Comparison of ENCODE assay signal across 8 cellular contexts in genomic region chr12:124992874-124993567, GRCh38. TPM values are rescaled to one million over a fixed set of nuclear protein-coding genes. Genes with fewer than 3 reads are reported as not detected.
DNase-seq lines count a peak whose midpoint lies in the region; FAIRE-seq and TF ChIP-seq lines count a peak whose summit lies in the region.

No MANE protein-coding gene starts in this region.

- FAIRE-seq in astrocyte (lab: Jason Lieb, UNC) (no peak), frontal cortex (lab: Jason Lieb, UNC) (no peak)

- H3K4me1 ChIP-seq in astrocyte (ENCODE audit: insufficient read depth, low read length) = peaks cover 12% of the 10 kb centered on the region

- no peaks in the 10 kb centered on the region for H3K27me3 ChIP-seq in astrocyte (ENCODE audit: insufficient read depth, low read length)

- H3K4me1 Mint-ChIP-seq in HFFc6 (ENCODE audit: low read depth) = peaks cover 28% of the 10 kb centered on the region
- H3K4me1 Mint-ChIP-seq in astrocyte (ENCODE audit: low read depth, unreplicated experiment) = peaks cover 9% of the 10 kb centered on the region

- H3K4me3 ChIP-seq in astrocyte (ENCODE audit: insufficient read depth, low read depth, low read length) = peak overlapping the region; percentile 54

- peak; percentile 12; the same call in 1 of the 2 replicates for TF ChIP-seq CTCF in HFFc6 (IDR thresholded peaks at IDR 0.05)
- TF ChIP-seq CTCF in astrocyte (IDR thresholded peaks at IDR 0.05; ENCODE audit: insufficient read depth, low read depth, low read length) = peak; percentile 3

- DNase-seq in EL (peak; percentile 44), HFFc6 (no peak), NCI-H187 (lab: John Stamatoyannopoulos, UW) (peak; percentile 66 to 86), T-helper 1 cell (peak; percentile 65 to 93 (median 78)), astrocyte (ENCODE audit: low read depth) (peak; percentile 29), inferior parietal cortex (ENCODE audit: extremely low spot score) (peak; percentile 39), frontal cortex (ENCODE audit: low spot score in 2 of 2) (no peak)
- DNase-seq in stimulated activated CD4-positive, alpha-beta T cell treated with anti-CD3 and anti-CD28 coated beads, Interleukin-1b, Interleukin-23, amount 100 ng/mL, for 1 hour (ENCODE audit: low read depth in 2 of 2) = peak; percentile 45 to 65

- H3K4me3 Mint-ChIP-seq in HFFc6 = peak overlapping the region; percentile 90
- H3K4me3 Mint-ChIP-seq in astrocyte (ENCODE audit: unreplicated experiment) = peak overlapping the region; percentile 87

- no peaks in the 10 kb centered on the region for H3K36me3 ChIP-seq in astrocyte (ENCODE audit: insufficient read depth, low read length)

- no peak overlapping the region for H3K27ac ChIP-seq in astrocyte (ENCODE audit: low read depth, low read length)

- no peak overlapping the region for H3K27ac Mint-ChIP-seq in HFFc6
- peak overlapping the region; percentile 14 for H3K27ac Mint-ChIP-seq in astrocyte (ENCODE audit: unreplicated experiment)

- H4K20me1 ChIP-seq in astrocyte (ENCODE audit: insufficient read depth, low read length) = peaks cover 16% of the 10 kb centered on the region

- peak overlapping the region; percentile 89 for H3K4me2 ChIP-seq in astrocyte (ENCODE audit: low read length)

- no peaks in the 10 kb centered on the region for H3K9me3 Mint-ChIP-seq in HFFc6
- no peaks in the 10 kb centered on the region for H3K9me3 Mint-ChIP-seq in astrocyte (ENCODE audit: unreplicated experiment)

- H3K79me2 ChIP-seq in astrocyte (ENCODE audit: insufficient read depth, low read length) = peaks cover 24% of the 10 kb centered on the region

- H3K36me3 Mint-ChIP-seq in HFFc6 (ENCODE audit: low read depth) (peaks cover 4% of the 10 kb centered on the region; the same call in 1 of the 2 replicates), astrocyte (ENCODE audit: low read depth, unreplicated experiment) (no peaks in the 10 kb centered on the region)

- H3K9me3 ChIP-seq in astrocyte (ENCODE audit: insufficient read depth, low read depth, low read length) = no peaks in the 10 kb centered on the region

- H2AFZ ChIP-seq in astrocyte (ENCODE audit: low read depth, low read length) = peak overlapping the region; percentile 68

- peak overlapping the region; percentile 21 for H3K9ac ChIP-seq in astrocyte (ENCODE audit: low read length)

- H3K27me3 Mint-ChIP-seq in HFFc6 (ENCODE audit: insufficient read depth) (no peaks in the 10 kb centered on the region), astrocyte (ENCODE audit: low read depth, unreplicated experiment) (peaks cover 2% of the 10 kb centered on the region)

RNA-seq across cellular contexts. Expression of gene BRI3BP, which starts 0.4 kb away (rescaled TPM):
- 1 to 10 TPM; 6.5 to 9.3 (median 7.5) TPM for total RNA-seq in HFFc6 (2021; fragmentation: NEBNext Ultra II Directional; extraction: Animal tissue kit (Norgen Biotek cat#: 25700))
- total RNA-seq in astrocyte (3.1 and 3.6 TPM in 2 replicates), frontal cortex (21.6 TPM)

RNA-seq across cellular contexts. Expression of gene DHX37, which starts 4.1 kb away (rescaled TPM):
- 10 to 100 TPM; 16.5 to 22.0 (median 17.7) TPM for total RNA-seq in HFFc6 (2021; fragmentation: NEBNext Ultra II Directional; extraction: Animal tissue kit (Norgen Biotek cat#: 25700))
- 19.6 and 21.1 TPM in 2 replicates for total RNA-seq in astrocyte
- 9.8 TPM for total RNA-seq in frontal cortex

Comparison
In these comparisons a context has a peak if more than half of its experiments do, and no peak if none do; other contexts are left out.
1. DNase-seq: peak in EL (single experiment), NCI-H187 (2 of 2), T-helper 1 cell (5 of 5), astrocyte (single experiment), inferior parietal cortex (single experiment) and stimulated activated CD4-positive, alpha-beta T cell treated with anti-CD3 and anti-CD28 coated beads, Interleukin-1b, Interleukin-23, amount 100 ng/mL, for 1 hour (2 of 2); none in HFFc6 (single experiment) and frontal cortex (0 of 2).